ENCODE assay signal across 6 cellular contexts in the genomic region with DNA sequence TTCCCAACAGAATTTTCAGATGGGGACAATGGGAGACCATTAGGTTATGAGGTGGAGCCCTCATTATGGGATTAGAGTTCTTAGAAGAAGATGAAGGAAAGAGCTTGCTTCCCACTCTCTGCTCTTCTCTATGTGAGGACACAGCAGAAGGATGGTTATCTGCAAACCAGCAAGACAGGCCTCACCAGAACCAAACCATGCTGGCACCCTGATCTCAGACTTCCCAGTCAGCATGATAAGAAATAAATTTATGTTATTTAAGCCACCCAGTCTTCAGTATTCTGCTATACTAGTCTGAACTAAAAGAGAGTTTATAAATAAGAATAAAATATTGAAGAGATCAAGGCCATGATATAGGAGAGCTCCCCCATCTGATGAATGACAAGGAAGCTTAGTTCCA.
"Had no signal": no experiment of that assay in that cellular context is flagged by ENCODE, and none has a peak within 500 bp of the region (broad histone marks: within the 10 kb centered on the region; RNA-seq: fewer than 3 reads in every experiment).

No MANE protein-coding gene starts in this region.

- H3K36me3 Mint-ChIP-seq: IgD-negative memory B cell had no signal

- H3K4me3 ChIP-seq: K562 had no signal

- H3K4me1 Mint-ChIP-seq: IgD-negative memory B cell had no signal

- H3K27ac Mint-ChIP-seq: IgD-negative memory B cell had no signal

- DNase-seq: IMR-90, KBM-7 had no signal

- H3K27ac ChIP-seq: HL-60 had no signal

- ATAC-seq: HepG2, K562 had no signal

- H3K4me3 Mint-ChIP-seq: IgD-negative memory B cell had no signal
